8 cellular contexts compared by ENCODE assay signal in genomic region chr6:87714093-87714809, GRCh38. TPM values are rescaled to one million over a fixed set of nuclear protein-coding genes. Genes with fewer than 3 reads are reported as not detected.
A peak's percentile ranks its signal among the peaks of the same experiment; 100 is the strongest.
DNase-seq lines count a peak whose midpoint lies in the region; ATAC-seq and TF ChIP-seq lines count a peak whose summit lies in the region.

No MANE protein-coding gene starts in this region.

- no peaks in the 10 kb centered on the region for H3K9me3 ChIP-seq in osteoblast (ENCODE audit: low read depth, low read length)

- no peaks in the 10 kb centered on the region for H3K36me3 ChIP-seq in osteoblast (ENCODE audit: insufficient read depth, low read length)

- ATAC-seq in GM18868 (IDR thresholded peaks at IDR 0.05; ENCODE audit: unreplicated experiment) (peak; percentile 83), HG03175 (IDR thresholded peaks at IDR 0.05; ENCODE audit: unreplicated experiment) (peak; percentile 56), HG02763 (IDR thresholded peaks at IDR 0.05; ENCODE audit: unreplicated experiment) (no peak), HG02884 (IDR thresholded peaks at IDR 0.05; ENCODE audit: unreplicated experiment) (no peak)
- peak; percentile 71 for ATAC-seq in activated CD8-positive, alpha-beta T cell treated with anti-CD3 and anti-CD28 coated beads, Interleukin-2, amount 10 ng/mL, durations not matched to agents 7 days and 5 days

- H3K79me2 ChIP-seq in osteoblast (ENCODE audit: insufficient read depth, low read length), result no peaks in the 10 kb centered on the region

- no peak overlapping the region for H3K4me3 ChIP-seq in osteoblast (ENCODE audit: insufficient read depth, low read length)

- H3K27me3 Mint-ChIP-seq in activated CD8-positive, alpha-beta T cell treated with anti-CD3 and anti-CD28 coated beads, Interleukin-2, amount 10 ng/mL, durations not matched to agents 7 days and 5 days (ENCODE audit: low read depth), result no peaks in the 10 kb centered on the region
- H3K27me3 Mint-ChIP-seq in activated T-helper 1 cell treated with anti-CD3 and anti-CD28 coated beads, Interleukin-12 subunit alpha, Interleukin-12 subunit beta, Interleukin-2, Interleukin-4 antibody, amounts not matched to agents 30 ng/mL and 10 ng/mL and 1 ng/mL, durations not matched to agents 14 hours and 24 hours and 36 hours (ENCODE audit: insufficient read depth), result no peaks in the 10 kb centered on the region
- no peaks in the 10 kb centered on the region for H3K27me3 Mint-ChIP-seq in activated CD4-positive, alpha-beta T cell treated with anti-CD3 and anti-CD28 coated beads, Interleukin-2, amount 10 ng/mL, durations not matched to agents 7 days and 5 days

- H3K36me3 Mint-ChIP-seq in activated CD8-positive, alpha-beta T cell treated with anti-CD3 and anti-CD28 coated beads, Interleukin-2, amount 10 ng/mL, durations not matched to agents 7 days and 5 days (ENCODE audit: low read depth), result no peaks in the 10 kb centered on the region
- no peaks in the 10 kb centered on the region for H3K36me3 Mint-ChIP-seq in activated T-helper 1 cell treated with anti-CD3 and anti-CD28 coated beads, Interleukin-12 subunit alpha, Interleukin-12 subunit beta, Interleukin-2, Interleukin-4 antibody, amounts not matched to agents 30 ng/mL and 10 ng/mL and 1 ng/mL, durations not matched to agents 14 hours and 24 hours and 36 hours (ENCODE audit: low read depth)
- H3K36me3 Mint-ChIP-seq in activated CD4-positive, alpha-beta T cell treated with anti-CD3 and anti-CD28 coated beads, Interleukin-2, amount 10 ng/mL, durations not matched to agents 7 days and 5 days (ENCODE audit: low read depth), result no peaks in the 10 kb centered on the region

- peak overlapping the region; percentile 35 for H3K4me2 ChIP-seq in osteoblast (ENCODE audit: insufficient read depth, low read length)

- no peaks in the 10 kb centered on the region for H4K20me1 ChIP-seq in osteoblast (ENCODE audit: insufficient read depth, low read length)

- H2AFZ ChIP-seq in osteoblast (ENCODE audit: low read length), result no peak overlapping the region

- H3K27ac Mint-ChIP-seq in activated CD8-positive, alpha-beta T cell treated with anti-CD3 and anti-CD28 coated beads, Interleukin-2, amount 10 ng/mL, durations not matched to agents 7 days and 5 days, result peak overlapping the region; percentile 59
- H3K27ac Mint-ChIP-seq in activated T-helper 1 cell treated with anti-CD3 and anti-CD28 coated beads, Interleukin-12 subunit alpha, Interleukin-12 subunit beta, Interleukin-2, Interleukin-4 antibody, amounts not matched to agents 30 ng/mL and 10 ng/mL and 1 ng/mL, durations not matched to agents 14 hours and 24 hours and 36 hours, result no peak overlapping the region
- no peak overlapping the region for H3K27ac Mint-ChIP-seq in activated CD4-positive, alpha-beta T cell treated with anti-CD3 and anti-CD28 coated beads, Interleukin-2, amount 10 ng/mL, durations not matched to agents 7 days and 5 days

- H3K9me3 Mint-ChIP-seq in activated CD8-positive, alpha-beta T cell treated with anti-CD3 and anti-CD28 coated beads, Interleukin-2, amount 10 ng/mL, durations not matched to agents 7 days and 5 days (ENCODE audit: insufficient read depth), result no peaks in the 10 kb centered on the region
- no peaks in the 10 kb centered on the region for H3K9me3 Mint-ChIP-seq in activated T-helper 1 cell treated with anti-CD3 and anti-CD28 coated beads, Interleukin-12 subunit alpha, Interleukin-12 subunit beta, Interleukin-2, Interleukin-4 antibody, amounts not matched to agents 30 ng/mL and 10 ng/mL and 1 ng/mL, durations not matched to agents 14 hours and 24 hours and 36 hours
- H3K9me3 Mint-ChIP-seq in activated CD4-positive, alpha-beta T cell treated with anti-CD3 and anti-CD28 coated beads, Interleukin-2, amount 10 ng/mL, durations not matched to agents 7 days and 5 days, result no peaks in the 10 kb centered on the region

- peaks cover 29% of the 10 kb centered on the region for H3K4me1 Mint-ChIP-seq in activated CD8-positive, alpha-beta T cell treated with anti-CD3 and anti-CD28 coated beads, Interleukin-2, amount 10 ng/mL, durations not matched to agents 7 days and 5 days (ENCODE audit: low read depth)
- H3K4me1 Mint-ChIP-seq in activated T-helper 1 cell treated with anti-CD3 and anti-CD28 coated beads, Interleukin-12 subunit alpha, Interleukin-12 subunit beta, Interleukin-2, Interleukin-4 antibody, amounts not matched to agents 30 ng/mL and 10 ng/mL and 1 ng/mL, durations not matched to agents 14 hours and 24 hours and 36 hours (ENCODE audit: low read depth), result peaks cover 13% of the 10 kb centered on the region
- peaks cover 23% of the 10 kb centered on the region for H3K4me1 Mint-ChIP-seq in activated CD4-positive, alpha-beta T cell treated with anti-CD3 and anti-CD28 coated beads, Interleukin-2, amount 10 ng/mL, durations not matched to agents 7 days and 5 days

- no peak overlapping the region for H3K4me3 Mint-ChIP-seq in activated CD8-positive, alpha-beta T cell treated with anti-CD3 and anti-CD28 coated beads, Interleukin-2, amount 10 ng/mL, durations not matched to agents 7 days and 5 days
- H3K4me3 Mint-ChIP-seq in activated T-helper 1 cell treated with anti-CD3 and anti-CD28 coated beads, Interleukin-12 subunit alpha, Interleukin-12 subunit beta, Interleukin-2, Interleukin-4 antibody, amounts not matched to agents 30 ng/mL and 10 ng/mL and 1 ng/mL, durations not matched to agents 14 hours and 24 hours and 36 hours, result no peak overlapping the region
- no peak overlapping the region for H3K4me3 Mint-ChIP-seq in activated CD4-positive, alpha-beta T cell treated with anti-CD3 and anti-CD28 coated beads, Interleukin-2, amount 10 ng/mL, durations not matched to agents 7 days and 5 days

- H3K27ac ChIP-seq in osteoblast (ENCODE audit: low read depth, low read length), result peak overlapping the region; percentile 59

- intact Hi-C loops in activated T-helper 1 cell treated with anti-CD3 and anti-CD28 coated beads, Interleukin-12 subunit alpha, Interleukin-12 subunit beta, Interleukin-2, Interleukin-4 antibody, amounts not matched to agents 30 ng/mL and 10 ng/mL and 1 ng/mL, durations not matched to agents 14 hours and 24 hours and 36 hours (cut with micrococcal nuclease), result no loop called here

- no peaks in the 10 kb centered on the region for H3K27me3 ChIP-seq in osteoblast (ENCODE audit: insufficient read depth, low read length)

- H3K4me1 ChIP-seq in osteoblast (ENCODE audit: insufficient read depth, low read length), result peaks cover 15% of the 10 kb centered on the region

- DNase-seq in activated CD8-positive, alpha-beta T cell treated with anti-CD3 and anti-CD28 coated beads, Interleukin-2, amount 10 ng/mL, durations not matched to agents 7 days and 5 days, result peak; percentile 37
- DNase-seq in osteoblast (ENCODE audit: insufficient read length, low spot score, missing footprints), result no peak
- no peak for DNase-seq in activated T-helper 1 cell treated with anti-CD3 and anti-CD28 coated beads, Interleukin-12 subunit alpha, Interleukin-12 subunit beta, Interleukin-2, Interleukin-4 antibody, amounts not matched to agents 30 ng/mL and 10 ng/mL and 1 ng/mL, durations not matched to agents 14 hours and 24 hours and 36 hours (ENCODE audit: low spot score)
- no peak for DNase-seq in activated CD4-positive, alpha-beta T cell treated with anti-CD3 and anti-CD28 coated beads, Interleukin-2, amount 10 ng/mL, durations not matched to agents 7 days and 5 days

- CTCF ChIA-PET in activated CD8-positive, alpha-beta T cell treated with anti-CD3 and anti-CD28 coated beads, Interleukin-2, amount 10 ng/mL, durations not matched to agents 7 days and 5 days (lab: Charles Lee), result interaction anchor here (1.0 to 1.3 kb wide), 3 partner anchors 10 to 16 kb away, joined by 3 to 4 read pairs (median 3); no protein-coding TSS in a partner anchor
- CTCF ChIA-PET in activated CD4-positive, alpha-beta T cell treated with anti-CD3 and anti-CD28 coated beads, Interleukin-2, amount 10 ng/mL, durations not matched to agents 7 days and 5 days (lab: Charles Lee), result interaction anchor here (1.0 to 1.9 kb wide), 3 partner anchors 9 to 18 kb away, joined by 4 to 9 read pairs (median 4); no protein-coding TSS in a partner anchor

- POLR2A ChIA-PET in activated CD8-positive, alpha-beta T cell treated with anti-CD3 and anti-CD28 coated beads, Interleukin-2, amount 10 ng/mL, durations not matched to agents 7 days and 5 days (lab: Charles Lee), result interaction anchor here (0.8 to 2.3 kb wide), 2 partner anchors 13 to 560 kb away, joined by 3 to 10 read pairs; partner anchors contain the start of gene AKIRIN2
- POLR2A ChIA-PET in activated CD4-positive, alpha-beta T cell treated with anti-CD3 and anti-CD28 coated beads, Interleukin-2, amount 10 ng/mL, durations not matched to agents 7 days and 5 days (lab: Charles Lee), result interaction anchor here (0.7 kb wide), 1 partner anchor 27 kb away, joined by 3 read pairs; no protein-coding TSS in a partner anchor

- no peak for TF ChIP-seq CTCF in osteoblast (IDR thresholded peaks at IDR 0.05; ENCODE audit: extremely low read depth, low read depth, low read length)

RNA-seq across cellular contexts. Expression of gene AKIRIN2, which starts 12.2 kb away (rescaled TPM):
- total RNA-seq in activated CD8-positive, alpha-beta T cell treated with anti-CD3 and anti-CD28 coated beads, Interleukin-2, amount 10 ng/mL, durations not matched to agents 7 days and 5 days, result 10 to 100 TPM; 42.1 to 45.2 TPM
- total RNA-seq in osteoblast, result 15.2 and 18.3 TPM in 2 replicates
- total RNA-seq in activated T-helper 1 cell treated with anti-CD3 and anti-CD28 coated beads, Interleukin-12 subunit alpha, Interleukin-12 subunit beta, Interleukin-2, Interleukin-4 antibody, amounts not matched to agents 30 ng/mL and 10 ng/mL and 1 ng/mL, durations not matched to agents 14 hours and 24 hours and 36 hours, result 40.1 and 42.0 TPM in 2 replicates
- total RNA-seq in activated CD4-positive, alpha-beta T cell treated with anti-CD3 and anti-CD28 coated beads, Interleukin-2, amount 10 ng/mL, durations not matched to agents 7 days and 5 days, result 10 to 100 TPM; 42.1 to 42.5 TPM

Comparison
In these comparisons a context has a peak if more than half of its experiments do, and no peak if none do; other contexts are left out.
1. ATAC-seq: peak in GM18868 (single experiment), HG03175 (single experiment) and activated CD8-positive, alpha-beta T cell treated with anti-CD3 and anti-CD28 coated beads, Interleukin-2, amount 10 ng/mL, durations not matched to agents 7 days and 5 days (single experiment); none in HG02763 (single experiment) and HG02884 (single experiment).